In the genomic region with DNA sequence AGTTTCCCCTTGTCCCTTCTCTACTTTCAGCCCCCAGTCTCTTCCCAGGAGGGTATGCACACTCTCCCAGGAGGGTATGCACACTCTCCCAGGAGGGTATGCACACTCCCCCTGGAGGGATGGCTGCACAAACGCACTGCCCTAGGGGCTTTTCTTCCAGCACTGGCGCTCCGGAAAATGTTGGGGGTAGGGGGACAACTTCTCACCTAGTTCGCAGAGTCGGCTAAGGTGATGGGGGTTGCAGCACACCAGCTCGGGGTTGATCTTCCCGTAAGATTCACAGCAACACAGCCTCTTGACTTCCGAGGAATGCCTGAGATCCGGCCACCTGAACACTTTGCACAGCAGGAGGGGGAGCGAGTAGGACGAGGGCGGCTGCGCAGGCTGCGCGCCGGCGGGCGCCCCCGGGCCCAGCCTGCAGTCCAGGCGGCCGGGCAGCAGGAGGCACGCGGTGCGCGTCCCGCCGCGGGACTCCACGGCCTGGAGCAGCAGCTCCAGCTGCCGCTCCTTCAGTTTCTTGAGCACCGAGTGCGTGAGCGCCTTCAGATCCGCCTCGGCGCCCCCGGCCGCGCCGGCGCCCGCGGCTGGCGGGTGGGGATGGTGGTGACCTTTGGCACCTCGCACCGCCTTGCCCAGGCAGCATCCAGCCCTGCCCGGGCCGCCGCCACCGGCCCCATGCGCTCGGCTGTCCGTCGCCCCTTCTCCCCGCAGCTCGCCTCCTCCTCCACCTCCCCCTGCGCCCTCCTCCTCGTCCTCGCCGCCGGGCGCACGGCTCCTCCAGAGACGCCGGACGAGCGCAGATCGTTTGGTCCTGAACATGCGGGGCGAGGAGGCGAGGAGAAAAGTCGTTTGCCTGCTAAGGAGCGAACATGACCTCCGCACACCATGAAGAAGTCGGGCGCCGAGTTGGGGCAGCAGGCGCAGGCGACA, we compare ENCODE assay signal across 8 cellular contexts. TPM values are rescaled to one million over a fixed set of nuclear protein-coding genes. Genes with fewer than 3 reads are reported as not detected.
DNase-seq lines count a peak whose midpoint lies in the region; ATAC-seq, FAIRE-seq and TF ChIP-seq lines count a peak whose summit lies in the region.

No MANE protein-coding gene starts in this region.

- no peak overlapping the region for H2AFZ ChIP-seq in ACC112 (ENCODE audit: low read length, unreplicated experiment)
- no peak overlapping the region for H2AFZ ChIP-seq in keratinocyte (ENCODE audit: control insufficient read depth, low read length)

- TF ChIP-seq CTCF in GM12865 (IDR thresholded peaks at IDR 0.05; ENCODE audit: insufficient read depth, low read depth, low read length, missing control alignments): peak; percentile 5
- TF ChIP-seq CTCF in astrocyte of the spinal cord (IDR thresholded peaks at IDR 0.05; ENCODE audit: low read depth, low read length): peak; percentile 24
- TF ChIP-seq CTCF in keratinocyte (optimal IDR thresholded peaks at IDR 0.05 in 1 of 3, IDR thresholded peaks at IDR 0.05 in 1 of 3, conservative IDR thresholded peaks at IDR 0.05 in 1 of 3; ENCODE audit: extremely low read depth in 1 of 3, insufficient read depth in 2 of 3, low read length in 3 of 3): no peak

- H3K9me3 ChIP-seq in NT2/D1 (ENCODE audit: insufficient read depth, low read length) (no peaks in the 10 kb centered on the region), keratinocyte (ENCODE audit: control insufficient read depth, low read depth, low read length) (no peaks in the 10 kb centered on the region)

- H3K27ac ChIP-seq in ACC112 (ENCODE audit: low read depth, low read length) (peak overlapping the region; percentile 13), keratinocyte (ENCODE audit: control insufficient read depth, insufficient read depth, low read length) (peak overlapping the region; percentile 67)

- H3K79me2 ChIP-seq in ACC112 (ENCODE audit: control insufficient read depth, insufficient read depth, low read length, unreplicated experiment) (peaks cover 69% of the 10 kb centered on the region), keratinocyte (ENCODE audit: control insufficient read depth, insufficient read depth, low read length) (peaks cover 67% of the 10 kb centered on the region)

- H3K36me3 ChIP-seq in ACC112 (ENCODE audit: insufficient read depth, low read length): no peaks in the 10 kb centered on the region
- H3K36me3 ChIP-seq in NT2/D1 (ENCODE audit: insufficient read depth, insufficient read length, low read length): peaks cover 55% of the 10 kb centered on the region
- H3K36me3 ChIP-seq in keratinocyte (ENCODE audit: control insufficient read depth in 2 of 2, extremely low read depth in 1 of 2, insufficient read depth in 2 of 2, low read length in 2 of 2): peaks cover 5 to 6% of the 10 kb centered on the region in 2 experiments

- H3K4me1 ChIP-seq in ACC112 (ENCODE audit: control insufficient read depth, insufficient read depth, low read length, unreplicated experiment): peaks cover 22% of the 10 kb centered on the region
- H3K4me1 ChIP-seq in NT2/D1 (ENCODE audit: insufficient read depth, insufficient read length): peaks cover 2% of the 10 kb centered on the region
- H3K4me1 ChIP-seq in keratinocyte (ENCODE audit: control insufficient read depth, extremely low read depth, insufficient read depth, low read length): peaks cover 48% of the 10 kb centered on the region

- dilution Hi-C loops in keratinocyte (cut with MboI; ENCODE audit: extremely low pct_ligation_motif_present, low sequenced_read_pairs): no loop called here

- no peaks in the 10 kb centered on the region for H3K9me1 ChIP-seq in keratinocyte (ENCODE audit: control insufficient read depth, extremely low read depth, insufficient read depth, low read length)

- H3K4me3 ChIP-seq in ACC112 (ENCODE audit: low read depth, low read length) (peak overlapping the region; percentile 99), GM12865 (ENCODE audit: low read depth, low read length) (peak overlapping the region; percentile 80), NT2/D1 (ENCODE audit: insufficient read length, low read depth) (peak overlapping the region; percentile 94), astrocyte of the spinal cord (ENCODE audit: low read depth, low read length) (peak overlapping the region; percentile 95), keratinocyte (ENCODE audit: control insufficient read depth in 2 of 3, extremely low read depth in 1 of 3, insufficient read depth in 2 of 3, low read depth in 1 of 3, low read length in 3 of 3) (peak overlapping the region; percentile 86 to 97 (median 95))

- H3K9ac ChIP-seq in NT2/D1 (ENCODE audit: insufficient read length, low read depth) (peak overlapping the region; percentile 96), keratinocyte (ENCODE audit: control insufficient read depth, extremely low read depth, insufficient read depth, low read length) (peak overlapping the region; percentile 89)

- peaks cover 13% of the 10 kb centered on the region for H4K20me1 ChIP-seq in keratinocyte (ENCODE audit: control insufficient read depth, extremely low read depth, insufficient read depth, low read length)

- FAIRE-seq in keratinocyte (lab: Jason Lieb, UNC): no peak

- no peak for ATAC-seq in GM18873 (IDR thresholded peaks at IDR 0.05; ENCODE audit: low FRiP score, unreplicated experiment)

- in situ Hi-C loops in astrocyte of the spinal cord (cut with HindIII; ENCODE audit: low sequenced_read_pairs): no loop called here

- peak overlapping the region; percentile 98 for H3K4me2 ChIP-seq in keratinocyte (ENCODE audit: control insufficient read depth, extremely low read depth, insufficient read depth, low read depth, low read length)

- peak; percentile 73 for DNase-seq in GM12865 (ENCODE audit: low read depth)
- DNase-seq in NT2/D1 (ENCODE audit: low read depth, low spot score): no peak
- peak; percentile 53 for DNase-seq in astrocyte of the spinal cord (ENCODE audit: low read depth, low spot score)
- no peak for DNase-seq in keratinocyte (ENCODE audit: low read depth, low spot score)
- DNase-seq in stimulated activated CD4-positive, alpha-beta T cell treated with anti-CD3 and anti-CD28 coated beads, Interleukin-4, amount 100 ng/mL, for 1 hour: peak; percentile 29
- no peak for DNase-seq in cortex of kidney (lab: John Stamatoyannopoulos, UW)

- H3K27me3 ChIP-seq in ACC112 (ENCODE audit: insufficient read depth, low read length) (no peaks in the 10 kb centered on the region), NT2/D1 (ENCODE audit: insufficient read depth, insufficient read length) (peaks cover 4% of the 10 kb centered on the region), keratinocyte (ENCODE audit: control insufficient read depth, extremely low read depth, insufficient read depth, low read length) (no peaks in the 10 kb centered on the region)

RNA-seq across cellular contexts. Expression of a gene that starts 0.9 kb away (rescaled TPM):
- polyA plus RNA-seq in keratinocyte: 9.5 to 12.2 TPM (median 10.7 TPM) in 3 replicates
- 11.9 TPM for polyA plus RNA-seq in keratinocyte (2011; ENCODE audit: low read depth)
- 4.7 and 4.9 TPM in 2 replicates for polyA plus RNA-seq in keratinocyte (2011; cell fraction: cytosol; rRNA removed)
- 21.0 and 21.4 TPM in 2 replicates for polyA plus RNA-seq in keratinocyte (2011; cell fraction: nucleus; rRNA removed)
- polyA plus RNA-seq in keratinocyte (2012; ENCODE audit: low replicate concordance): 7.5 and 10.4 TPM in 2 replicates
- polyA minus RNA-seq in keratinocyte: 16.0 to 44.2 TPM (median 24.0 TPM) in 3 replicates
- 15.0 TPM for polyA minus RNA-seq in keratinocyte (2011; cell fraction: cytosol; rRNA and poly(A)+ RNA removed)
- polyA minus RNA-seq in keratinocyte (2011; cell fraction: nucleus; rRNA and poly(A)+ RNA removed): 19.5 and 21.6 TPM in 2 replicates

Comparison
In these comparisons a context has a peak if more than half of its experiments do, and no peak if none do; other contexts are left out.
1. DNase-seq: peak in GM12865 (single experiment), astrocyte of the spinal cord (single experiment) and stimulated activated CD4-positive, alpha-beta T cell treated with anti-CD3 and anti-CD28 coated beads, Interleukin-4, amount 100 ng/mL, for 1 hour (single experiment); none in NT2/D1 (single experiment), keratinocyte (single experiment) and cortex of kidney (single experiment).
2. CTCF ChIP-seq: peak in GM12865 (single experiment) and astrocyte of the spinal cord (single experiment); none in keratinocyte (0 of 3).
3. Peak in every context shown above with its lines, with median percentiles within 50 percentile points of each other: H3K4me3 ChIP-seq.